1 cellular context compared by ENCODE assay signal in genomic region chr10:3776796-3777571, GRCh38.
TF ChIP-seq lines count a peak whose summit lies in the region.

No MANE protein-coding gene starts in this region.

TF ChIP-seq in HepG2, 621 proteins besides CTCF, POLR2A, EP300 and RAD21 (continued from another document):
- TF ChIP-seq BCL6 (CRISPR knock-in tag; IDR thresholded peaks at IDR 0.05) = peak; percentile 94
